11 cellular contexts compared by ENCODE assay signal in the genomic region with DNA sequence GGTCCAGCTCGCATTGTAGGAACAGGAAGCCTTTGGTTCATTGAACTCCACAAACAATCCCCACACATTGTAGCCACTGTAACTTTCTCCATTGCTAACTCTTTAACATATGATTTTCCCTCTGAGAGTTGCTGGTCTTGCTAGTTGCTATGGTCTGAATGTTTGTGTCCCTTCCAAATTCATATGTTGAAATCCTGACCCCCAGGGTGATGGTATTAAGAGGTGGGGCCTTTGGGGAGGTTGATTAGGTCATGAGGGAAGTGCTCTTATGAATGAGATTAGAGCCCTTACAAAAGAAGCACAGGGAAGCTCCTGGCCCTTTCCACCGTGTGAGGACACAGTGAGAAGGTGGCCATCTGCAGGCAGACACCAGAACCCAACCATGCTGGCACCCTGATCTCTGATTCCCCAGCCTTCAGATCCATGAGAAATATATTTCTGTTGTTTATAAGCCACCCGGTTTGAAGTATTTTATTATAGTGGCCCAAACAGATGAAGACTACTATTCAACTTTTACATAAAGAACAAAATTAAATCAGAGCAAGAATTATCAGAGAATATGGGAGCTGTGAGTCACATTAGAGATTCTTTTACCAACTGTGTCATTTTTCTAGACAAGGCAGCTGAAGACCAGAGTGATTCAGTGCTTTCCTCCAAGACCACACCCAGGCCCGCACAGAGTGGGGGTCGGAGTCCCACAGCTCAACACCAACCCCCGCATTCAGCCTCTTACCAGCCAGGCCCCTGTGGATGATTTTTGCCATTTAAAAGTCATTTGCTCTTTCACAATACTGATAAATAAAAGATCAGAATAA.
DNase-seq lines count a peak whose midpoint lies in the region; ATAC-seq and TF ChIP-seq lines count a peak whose summit lies in the region.
"Had no signal": no experiment of that assay in that cellular context is flagged by ENCODE, and none has a peak within 500 bp of the region (broad histone marks: within the 10 kb centered on the region; RNA-seq: fewer than 3 reads in every experiment).

No MANE protein-coding gene starts in this region.

- DNase-seq in AG09309 (ENCODE audit: low read depth), result no peak
- DNase-seq in NB4 (ENCODE audit: low read depth), result peak; percentile 12
- peak; percentile 51 for DNase-seq in dedifferentiated amniotic fluid mesenchymal stem cell (ENCODE audit: extremely low spot score)
- DNase-seq in left lobe of liver (ENCODE audit: low spot score), result peak; percentile 63
- DNase-seq in GM19240 (ENCODE audit: insufficient read length, low spot score), result no peak
- DNase-seq in ACHN, result no peak
- DNase-seq: activated naive CD4-positive, alpha-beta T cell treated with anti-CD3 and anti-CD28 coated beads for 36 hours; NCI-H2029 treated with DMSO at 0.1 percent for 48 hours; T-helper 2 cell had no signal

- in situ Hi-C loops in ACHN (cut with HindIII; ENCODE audit: low pct_ligation_motif_present, low pct_unique_long_range_greater_than_20kb, low sequenced_read_pairs), result no loop called here

- TF ChIP-seq POLR2A in NB4 (IDR thresholded peaks at IDR 0.05; ENCODE audit: extremely low read depth, insufficient read length), result no peak

- ATAC-seq in left lobe of liver (peak; percentile 99), GM19395 (IDR thresholded peaks at IDR 0.05; ENCODE audit: unreplicated experiment) (no peak), HG03095 (IDR thresholded peaks at IDR 0.05; ENCODE audit: unreplicated experiment) (no peak)

- no peak overlapping the region for H3K4me3 ChIP-seq in AG09309 (ENCODE audit: control insufficient read depth, low read depth, low read length)
- H3K4me3 ChIP-seq in NB4 (ENCODE audit: low read depth, low read length), result no peak overlapping the region

- TF ChIP-seq CTCF in AG09309 (IDR thresholded peaks at IDR 0.05; ENCODE audit: control insufficient read depth, insufficient read depth, low read depth, low read length, missing control alignments) (peak; percentile 42), NB4 (IDR thresholded peaks at IDR 0.05; ENCODE audit: low read depth, low read length) (no peak)

Comparison
In these comparisons a context has a peak if more than half of its experiments do, and no peak if none do; other contexts are left out.
1. DNase-seq: peak in NB4 (single experiment), dedifferentiated amniotic fluid mesenchymal stem cell (single experiment) and left lobe of liver (single experiment); none in AG09309 (single experiment), GM19240 (single experiment) and ACHN (single experiment).